Comparison of ENCODE assay signal across 12 cellular contexts in genomic region chr3:120765830-120766511, GRCh38. TPM values are rescaled to one million over a fixed set of nuclear protein-coding genes. Genes with fewer than 3 reads are reported as not detected.
DNase-seq lines count a peak whose midpoint lies in the region; ATAC-seq and TF ChIP-seq lines count a peak whose summit lies in the region.
"Had no signal": no experiment of that assay in that cellular context is flagged by ENCODE, and none has a peak within 500 bp of the region (broad histone marks: within the 10 kb centered on the region; RNA-seq: fewer than 3 reads in every experiment).

No MANE protein-coding gene starts in this region.

- no peaks in the 10 kb centered on the region for H3K36me3 Mint-ChIP-seq in WTC11
- peaks cover 22% of the 10 kb centered on the region for H3K36me3 Mint-ChIP-seq in CD4-positive, alpha-beta T cell (ENCODE audit: low read depth)
- peaks cover 22% of the 10 kb centered on the region for H3K36me3 Mint-ChIP-seq in activated naive CD4-positive, alpha-beta T cell treated with anti-CD3 and anti-CD28 coated beads for 36 hours (ENCODE audit: low read depth)

- no peak overlapping the region for H3K4me3 Mint-ChIP-seq in WTC11
- H3K4me3 Mint-ChIP-seq in CD4-positive, alpha-beta T cell = no peak overlapping the region
- no peak overlapping the region for H3K4me3 Mint-ChIP-seq in activated naive CD4-positive, alpha-beta T cell treated with anti-CD3 and anti-CD28 coated beads for 36 hours
- H3K4me3 Mint-ChIP-seq: CD4-positive, CD25-positive, alpha-beta regulatory T cell had no signal

- no peak for TF ChIP-seq CTCF in WTC11 (IDR thresholded peaks at IDR 0.05)
- TF ChIP-seq CTCF in CD4-positive, alpha-beta T cell (IDR thresholded peaks at IDR 0.05) = no peak

- no peak overlapping the region for H3K27ac ChIP-seq in CD4-positive, alpha-beta T cell (ENCODE audit: low read depth, low read length)
- H3K27ac ChIP-seq: heart left ventricle had no signal

- peak; percentile 43 for ATAC-seq in GM18861 (IDR thresholded peaks at IDR 0.05; ENCODE audit: unreplicated experiment)
- ATAC-seq in GM21447 (IDR thresholded peaks at IDR 0.05; ENCODE audit: unreplicated experiment) = peak; percentile 63
- peak; percentile 58 for ATAC-seq in HG03064 (IDR thresholded peaks at IDR 0.05; ENCODE audit: low read depth, unreplicated experiment)
- ATAC-seq in WTC11 = no peak
- ATAC-seq in CD4-positive, alpha-beta T cell (ENCODE audit: poor library complexity) = no peak
- ATAC-seq: heart left ventricle had no signal

- CTCF ChIA-PET in WTC11 (lab: Charles Lee) = interaction anchor here (1.0 kb wide), 1 partner anchor 27 kb away, joined by 3 read pairs; no protein-coding TSS in a partner anchor
- CTCF ChIA-PET in CD4-positive, alpha-beta T cell (lab: Charles Lee) = interaction anchor here (0.9 to 1.3 kb wide), 3 partner anchors 13 to 349 kb away, joined by 3 read pairs; no protein-coding TSS in a partner anchor
- CTCF ChIA-PET in activated naive CD4-positive, alpha-beta T cell treated with anti-CD3 and anti-CD28 coated beads for 36 hours (lab: Charles Lee) = interaction anchor here (0.8 to 1.6 kb wide), 4 partner anchors 9 to 170 kb away, joined by 3 to 7 read pairs (median 5); partner anchors contain the start of gene NDUFB4

- H3K9me3 Mint-ChIP-seq in WTC11 = no peaks in the 10 kb centered on the region
- no peaks in the 10 kb centered on the region for H3K9me3 Mint-ChIP-seq in CD4-positive, alpha-beta T cell
- H3K9me3 Mint-ChIP-seq in activated naive CD4-positive, alpha-beta T cell treated with anti-CD3 and anti-CD28 coated beads for 36 hours = no peaks in the 10 kb centered on the region
- H3K9me3 Mint-ChIP-seq: CD4-positive, CD25-positive, alpha-beta regulatory T cell had no signal

- H3K27me3 ChIP-seq in CD4-positive, alpha-beta T cell (ENCODE audit: control insufficient read depth, insufficient read depth, low read length) = no peaks in the 10 kb centered on the region
- H3K27me3 ChIP-seq: heart left ventricle had no signal

- H3K4me1 Mint-ChIP-seq in WTC11 = peaks cover 75% of the 10 kb centered on the region
- peaks cover 61% of the 10 kb centered on the region for H3K4me1 Mint-ChIP-seq in CD4-positive, alpha-beta T cell (ENCODE audit: low read depth)
- peaks cover 59% of the 10 kb centered on the region for H3K4me1 Mint-ChIP-seq in activated naive CD4-positive, alpha-beta T cell treated with anti-CD3 and anti-CD28 coated beads for 36 hours (ENCODE audit: low read depth)

- peak overlapping the region; percentile 16 for H3K27ac Mint-ChIP-seq in WTC11
- H3K27ac Mint-ChIP-seq in CD4-positive, alpha-beta T cell = no peak overlapping the region
- no peak overlapping the region for H3K27ac Mint-ChIP-seq in activated naive CD4-positive, alpha-beta T cell treated with anti-CD3 and anti-CD28 coated beads for 36 hours
- H3K27ac Mint-ChIP-seq: CD4-positive, CD25-positive, alpha-beta regulatory T cell had no signal

- POLR2A ChIA-PET in WTC11 (lab: Charles Lee) = no interaction called here
- POLR2A ChIA-PET in CD4-positive, alpha-beta T cell (lab: Charles Lee) = no interaction called here

- H3K27me3 Mint-ChIP-seq in WTC11 (ENCODE audit: low read depth) = no peaks in the 10 kb centered on the region
- H3K27me3 Mint-ChIP-seq in CD4-positive, alpha-beta T cell = no peaks in the 10 kb centered on the region
- no peaks in the 10 kb centered on the region for H3K27me3 Mint-ChIP-seq in activated naive CD4-positive, alpha-beta T cell treated with anti-CD3 and anti-CD28 coated beads for 36 hours (ENCODE audit: low read depth)
- H3K27me3 Mint-ChIP-seq: CD4-positive, CD25-positive, alpha-beta regulatory T cell had no signal

- DNase-seq in WTC11 (ENCODE audit: low spot score) = no peak
- no peak for DNase-seq in CD4-positive, alpha-beta T cell
- no peak for DNase-seq in activated naive CD4-positive, alpha-beta T cell treated with anti-CD3 and anti-CD28 coated beads for 36 hours
- DNase-seq in activated T-cell treated with anti-CD3 and anti-CD28 coated beads for 4 hours = no peak
- DNase-seq in nucleus accumbens (lab: John Stamatoyannopoulos, UW) = no peak
- DNase-seq: activated CD4-positive, alpha-beta T cell treated with anti-CD3 and anti-CD28 coated beads, Interleukin-2, amount 50 U/mL, for 4 hours; CD4-positive, CD25-positive, alpha-beta regulatory T cell; heart left ventricle; stimulated activated CD4-positive, alpha-beta T cell treated with anti-CD3 and anti-CD28 coated beads, Interleukin-2, amount 100 ng/mL, for 24 hours had no signal

- intact Hi-C loops in CD4-positive, alpha-beta T cell (cut with DNase I, micrococcal nuclease) = no loop called here
- intact Hi-C loops in activated naive CD4-positive, alpha-beta T cell treated with anti-CD3 and anti-CD28 coated beads for 36 hours (cut with micrococcal nuclease) = no loop called here

- H3K9me3 ChIP-seq in CD4-positive, alpha-beta T cell (ENCODE audit: control insufficient read depth, low read length) = no peaks in the 10 kb centered on the region
- H3K9me3 ChIP-seq: heart left ventricle had no signal

TF ChIP-seq in WTC11, 78 proteins besides CTCF, POLR2A, EP300 and RAD21 (continues in another document):
- TF ChIP-seq ZNF121 (CRISPR knock-in tag; IDR thresholded peaks at IDR 0.05) (no peak), ZNF423 (CRISPR knock-in tag; IDR thresholded peaks at IDR 0.05) (no peak), GABPB1 (CRISPR knock-in tag; IDR thresholded peaks at IDR 0.05) (no peak), E2F4 (CRISPR knock-in tag; IDR thresholded peaks at IDR 0.05; ENCODE audit: borderline replicate concordance, low read depth) (no peak), ZNF317 (CRISPR knock-in tag; IDR thresholded peaks at IDR 0.05; ENCODE audit: borderline replicate concordance, low read depth) (no peak), MAX (CRISPR knock-in tag; IDR thresholded peaks at IDR 0.05) (no peak), MXD4 (CRISPR knock-in tag; IDR thresholded peaks at IDR 0.05; ENCODE audit: borderline replicate concordance) (no peak), NR3C1 (CRISPR knock-in tag; conservative IDR thresholded peaks at IDR 0.05; ENCODE audit: low read depth) (no peak), NR1H2 (CRISPR knock-in tag; IDR thresholded peaks at IDR 0.05) (no peak), ZNF219 (CRISPR knock-in tag; IDR thresholded peaks at IDR 0.05; ENCODE audit: borderline replicate concordance) (no peak)
- TF ChIP-seq, protein P1, sequence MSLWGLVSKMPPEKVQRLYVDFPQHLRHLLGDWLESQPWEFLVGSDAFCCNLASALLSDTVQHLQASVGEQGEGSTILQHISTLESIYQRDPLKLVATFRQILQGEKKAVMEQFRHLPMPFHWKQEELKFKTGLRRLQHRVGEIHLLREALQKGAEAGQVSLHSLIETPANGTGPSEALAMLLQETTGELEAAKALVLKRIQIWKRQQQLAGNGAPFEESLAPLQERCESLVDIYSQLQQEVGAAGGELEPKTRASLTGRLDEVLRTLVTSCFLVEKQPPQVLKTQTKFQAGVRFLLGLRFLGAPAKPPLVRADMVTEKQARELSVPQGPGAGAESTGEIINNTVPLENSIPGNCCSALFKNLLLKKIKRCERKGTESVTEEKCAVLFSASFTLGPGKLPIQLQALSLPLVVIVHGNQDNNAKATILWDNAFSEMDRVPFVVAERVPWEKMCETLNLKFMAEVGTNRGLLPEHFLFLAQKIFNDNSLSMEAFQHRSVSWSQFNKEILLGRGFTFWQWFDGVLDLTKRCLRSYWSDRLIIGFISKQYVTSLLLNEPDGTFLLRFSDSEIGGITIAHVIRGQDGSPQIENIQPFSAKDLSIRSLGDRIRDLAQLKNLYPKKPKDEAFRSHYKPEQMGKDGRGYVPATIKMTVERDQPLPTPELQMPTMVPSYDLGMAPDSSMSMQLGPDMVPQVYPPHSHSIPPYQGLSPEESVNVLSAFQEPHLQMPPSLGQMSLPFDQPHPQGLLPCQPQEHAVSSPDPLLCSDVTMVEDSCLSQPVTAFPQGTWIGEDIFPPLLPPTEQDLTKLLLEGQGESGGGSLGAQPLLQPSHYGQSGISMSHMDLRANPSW (CRISPR knock-in tag; conservative IDR thresholded peaks at IDR 0.05; ENCODE audit: low read depth) = no peak
- TF ChIP-seq, protein P2, sequence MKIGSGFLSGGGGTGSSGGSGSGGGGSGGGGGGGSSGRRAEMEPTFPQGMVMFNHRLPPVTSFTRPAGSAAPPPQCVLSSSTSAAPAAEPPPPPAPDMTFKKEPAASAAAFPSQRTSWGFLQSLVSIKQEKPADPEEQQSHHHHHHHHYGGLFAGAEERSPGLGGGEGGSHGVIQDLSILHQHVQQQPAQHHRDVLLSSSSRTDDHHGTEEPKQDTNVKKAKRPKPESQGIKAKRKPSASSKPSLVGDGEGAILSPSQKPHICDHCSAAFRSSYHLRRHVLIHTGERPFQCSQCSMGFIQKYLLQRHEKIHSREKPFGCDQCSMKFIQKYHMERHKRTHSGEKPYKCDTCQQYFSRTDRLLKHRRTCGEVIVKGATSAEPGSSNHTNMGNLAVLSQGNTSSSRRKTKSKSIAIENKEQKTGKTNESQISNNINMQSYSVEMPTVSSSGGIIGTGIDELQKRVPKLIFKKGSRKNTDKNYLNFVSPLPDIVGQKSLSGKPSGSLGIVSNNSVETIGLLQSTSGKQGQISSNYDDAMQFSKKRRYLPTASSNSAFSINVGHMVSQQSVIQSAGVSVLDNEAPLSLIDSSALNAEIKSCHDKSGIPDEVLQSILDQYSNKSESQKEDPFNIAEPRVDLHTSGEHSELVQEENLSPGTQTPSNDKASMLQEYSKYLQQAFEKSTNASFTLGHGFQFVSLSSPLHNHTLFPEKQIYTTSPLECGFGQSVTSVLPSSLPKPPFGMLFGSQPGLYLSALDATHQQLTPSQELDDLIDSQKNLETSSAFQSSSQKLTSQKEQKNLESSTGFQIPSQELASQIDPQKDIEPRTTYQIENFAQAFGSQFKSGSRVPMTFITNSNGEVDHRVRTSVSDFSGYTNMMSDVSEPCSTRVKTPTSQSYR (CRISPR knock-in tag; IDR thresholded peaks at IDR 0.05) = no peak

RNA-seq across cellular contexts. Expression of gene GTF2E1, which starts 23.4 kb away (rescaled TPM):
- total RNA-seq in WTC11 (2021) = 64.5 to 78.0 TPM (median 72.4 TPM) in 3 replicates
- total RNA-seq in CD4-positive, alpha-beta T cell = 1 to 10 TPM; 6.3 to 7.5 TPM
- total RNA-seq in activated naive CD4-positive, alpha-beta T cell treated with anti-CD3 and anti-CD28 coated beads for 36 hours = 10 to 100 TPM; 13.2 TPM

RNA-seq across cellular contexts. Expression of gene RABL3, which starts 23.7 kb away (rescaled TPM):
- 15.0 to 18.2 TPM (median 16.6 TPM) in 3 replicates for total RNA-seq in WTC11 (2021)
- 10 to 100 TPM; 12.9 to 13.6 TPM for total RNA-seq in CD4-positive, alpha-beta T cell
- total RNA-seq in activated naive CD4-positive, alpha-beta T cell treated with anti-CD3 and anti-CD28 coated beads for 36 hours = 10 to 100 TPM; 34.7 to 36.8 TPM

Comparison
In these comparisons a context has a peak if more than half of its experiments do, and no peak if none do; other contexts are left out.
1. ATAC-seq: peak in GM18861 (single experiment), GM21447 (single experiment) and HG03064 (single experiment); none in WTC11 (single experiment) and CD4-positive, alpha-beta T cell (single experiment).